7 cellular contexts compared by ENCODE assay signal in genomic region chr1:8822383-8823294, GRCh38. TPM values are rescaled to one million over a fixed set of nuclear protein-coding genes. Genes with fewer than 3 reads are reported as not detected.
DNase-seq lines count a peak whose midpoint lies in the region; ATAC-seq and TF ChIP-seq lines count a peak whose summit lies in the region.

No MANE protein-coding gene starts in this region.

- H3K9me3 ChIP-seq in HUES6 (ENCODE audit: control insufficient read depth, insufficient read depth, low read depth, low read length) (no peaks in the 10 kb centered on the region), skeletal muscle satellite cell (replicated peaks; ENCODE audit: low read length) (no peaks in the 10 kb centered on the region)

- no peak for ATAC-seq in HG02763 (IDR thresholded peaks at IDR 0.05; ENCODE audit: unreplicated experiment)

- H3K36me3 ChIP-seq in HUES6 (ENCODE audit: control insufficient read depth, insufficient read depth, low read length): no peaks in the 10 kb centered on the region
- H3K36me3 ChIP-seq in skeletal muscle satellite cell (ENCODE audit: insufficient read depth, low read length): no peaks in the 10 kb centered on the region

- H3K4me1 ChIP-seq in HUES6 (ENCODE audit: control insufficient read depth, insufficient read depth, low read length): peaks cover 30% of the 10 kb centered on the region
- H3K4me1 ChIP-seq in skeletal muscle satellite cell (ENCODE audit: control insufficient read depth, insufficient read depth, low read length): peaks cover 37% of the 10 kb centered on the region

- H3K9ac ChIP-seq in HUES6 (ENCODE audit: low read length) (no peak overlapping the region), skeletal muscle satellite cell (ENCODE audit: low read depth, low read length) (peak overlapping the region; percentile 23)

- H3K27me3 ChIP-seq in HUES6 (ENCODE audit: control insufficient read depth, insufficient read depth, low read length): no peaks in the 10 kb centered on the region
- H3K27me3 ChIP-seq in skeletal muscle satellite cell (ENCODE audit: control insufficient read depth, insufficient read depth, low read length): no peaks in the 10 kb centered on the region

- H3K27ac ChIP-seq in HUES6 (ENCODE audit: low read depth, low read length): peak overlapping the region; percentile 11; the same call in 1 of the 2 replicates

- H3K4me3 ChIP-seq in HUES6 (ENCODE audit: low read depth, low read length) (no peak overlapping the region), fibroblast of villous mesenchyme (ENCODE audit: low read depth, low read length) (no peak overlapping the region), skeletal muscle satellite cell (ENCODE audit: low read length) (no peak overlapping the region)

- peak overlapping the region; percentile 26 for H3K4me2 ChIP-seq in skeletal muscle satellite cell (ENCODE audit: low read length)

- DNase-seq in RPMI7951 (ENCODE audit: low read depth): peak; percentile 97
- DNase-seq in fibroblast of villous mesenchyme (ENCODE audit: low read depth): peak; percentile 98
- DNase-seq in occipital lobe (lab: John Stamatoyannopoulos, UW): no peak
- DNase-seq in stimulated activated CD4-positive, alpha-beta T cell treated with anti-CD3 and anti-CD28 coated beads, Interleukin-4, amount 100 ng/mL, for 1 hour: no peak

- no peak for TF ChIP-seq CTCF in fibroblast of villous mesenchyme (IDR thresholded peaks at IDR 0.05; ENCODE audit: insufficient read depth, low read depth, low read length)

RNA-seq across cellular contexts. Expression of gene RERE, which starts 5.2 kb away (rescaled TPM):
- 7.4 and 10.3 TPM in 2 replicates for total RNA-seq in RPMI7951 (2014; rRNA removed; shearing (Covaris generic))
- total RNA-seq in fibroblast of villous mesenchyme (51.4 and 56.0 TPM in 2 replicates), occipital lobe (1,292 TPM)
- 14.9 and 24.1 TPM in 2 replicates for total RNA-seq in skeletal muscle satellite cell (2012; rRNA removed)

RNA-seq across cellular contexts. Expression of gene ENO1, which starts 55.8 kb away (rescaled TPM):
- total RNA-seq in RPMI7951 (2014; rRNA removed; shearing (Covaris generic)): 4,200 and 4,316 TPM in 2 replicates
- total RNA-seq in fibroblast of villous mesenchyme (1,401 and 1,535 TPM in 2 replicates), occipital lobe (260 TPM)
- total RNA-seq in skeletal muscle satellite cell (2012; rRNA removed): 2,772 and 3,140 TPM in 2 replicates

Comparison
In these comparisons a context has a peak if more than half of its experiments do, and no peak if none do; other contexts are left out.
1. DNase-seq: peak in RPMI7951 (single experiment) and fibroblast of villous mesenchyme (single experiment); none in occipital lobe (single experiment) and stimulated activated CD4-positive, alpha-beta T cell treated with anti-CD3 and anti-CD28 coated beads, Interleukin-4, amount 100 ng/mL, for 1 hour (single experiment).
2. RNA of gene RERE, which starts 5.2 kb away (total RNA-seq): 1,292 TPM in occipital lobe (single experiment); 51.4 to 56.0 TPM in fibroblast of villous mesenchyme and 7.4 to 10.3 TPM in RPMI7951; every median in the first group is over 10 times any median in the second.